ENCODE assay signal across 1 cellular context in the genomic region with DNA sequence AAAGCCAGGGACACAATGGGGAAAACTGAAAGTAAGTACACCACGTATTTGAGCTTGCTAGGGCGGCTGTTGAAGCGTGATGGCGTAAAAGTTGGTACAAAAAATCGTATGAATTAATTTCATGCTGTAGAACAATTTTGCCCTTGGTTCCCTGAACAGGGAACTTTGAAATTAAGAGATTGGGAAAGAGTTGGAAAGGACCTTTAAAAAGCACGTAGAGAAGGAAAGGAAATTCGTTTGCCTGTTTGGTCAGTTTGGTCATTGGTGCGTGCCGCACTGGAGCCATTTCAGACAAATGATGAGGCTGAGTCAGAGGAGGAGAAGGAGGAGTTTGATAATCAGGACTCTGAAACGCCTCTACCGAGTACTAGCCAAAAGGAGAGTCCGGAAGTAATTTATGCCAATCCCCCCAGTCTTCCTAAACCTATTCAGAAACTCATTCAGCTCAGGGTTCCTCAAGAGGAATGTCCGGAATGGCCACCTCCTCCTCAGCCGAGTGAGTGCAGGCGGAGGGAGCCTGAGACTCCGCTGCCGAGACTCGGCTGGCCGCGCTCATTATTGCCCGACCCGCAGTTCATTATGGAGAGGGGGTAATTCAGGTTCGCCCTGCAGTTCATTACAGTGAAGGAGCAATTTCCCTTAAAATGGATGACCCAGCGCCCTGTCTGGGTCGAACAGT.
TF ChIP-seq lines count a peak whose summit lies in the region.

No MANE protein-coding gene starts in this region.

TF ChIP-seq in GM12878, 131 proteins besides CTCF, POLR2A, EP300 and RAD21 (continued from another document):
- TF ChIP-seq, protein P1, sequence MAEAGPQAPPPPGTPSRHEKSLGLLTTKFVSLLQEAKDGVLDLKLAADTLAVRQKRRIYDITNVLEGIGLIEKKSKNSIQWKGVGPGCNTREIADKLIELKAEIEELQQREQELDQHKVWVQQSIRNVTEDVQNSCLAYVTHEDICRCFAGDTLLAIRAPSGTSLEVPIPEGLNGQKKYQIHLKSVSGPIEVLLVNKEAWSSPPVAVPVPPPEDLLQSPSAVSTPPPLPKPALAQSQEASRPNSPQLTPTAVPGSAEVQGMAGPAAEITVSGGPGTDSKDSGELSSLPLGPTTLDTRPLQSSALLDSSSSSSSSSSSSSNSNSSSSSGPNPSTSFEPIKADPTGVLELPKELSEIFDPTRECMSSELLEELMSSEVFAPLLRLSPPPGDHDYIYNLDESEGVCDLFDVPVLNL (IDR thresholded peaks at IDR 0.05; ENCODE audit: low read depth, low read length): no peak
- TF ChIP-seq TAF1 (IDR thresholded peaks at IDR 0.05; ENCODE audit: borderline replicate concordance, low read depth, low read length) (peak; percentile 41; the same call in 1 of the 2 replicates), GATAD2B (conservative IDR thresholded peaks at IDR 0.05; ENCODE audit: low read depth) (peak; percentile 34; the same call in 1 of the 2 replicates), BMI1 (IDR thresholded peaks at IDR 0.05; ENCODE audit: borderline replicate concordance) (no peak), PAX8 (IDR thresholded peaks at IDR 0.05) (no peak), FOS (IDR thresholded peaks at IDR 0.05; ENCODE audit: borderline replicate concordance, extremely low read depth, insufficient read length) (no peak), YY1 (IDR thresholded peaks at IDR 0.05; ENCODE audit: low read depth, low read length) (peak; percentile 55; the same call in 1 of the 2 replicates), SMAD5 (IDR thresholded peaks at IDR 0.05; ENCODE audit: low read depth) (no peak), CREM (IDR thresholded peaks at IDR 0.05; ENCODE audit: low read depth) (0 out of 2 replicates have a peak, but pooled peaks have one; percentile 19), RBBP5 (conservative IDR thresholded peaks at IDR 0.05) (no peak), ZNF217 (IDR thresholded peaks at IDR 0.05) (0 out of 2 replicates have a peak, but pooled peaks have one; percentile 43)
- TF ChIP-seq, protein P2, sequence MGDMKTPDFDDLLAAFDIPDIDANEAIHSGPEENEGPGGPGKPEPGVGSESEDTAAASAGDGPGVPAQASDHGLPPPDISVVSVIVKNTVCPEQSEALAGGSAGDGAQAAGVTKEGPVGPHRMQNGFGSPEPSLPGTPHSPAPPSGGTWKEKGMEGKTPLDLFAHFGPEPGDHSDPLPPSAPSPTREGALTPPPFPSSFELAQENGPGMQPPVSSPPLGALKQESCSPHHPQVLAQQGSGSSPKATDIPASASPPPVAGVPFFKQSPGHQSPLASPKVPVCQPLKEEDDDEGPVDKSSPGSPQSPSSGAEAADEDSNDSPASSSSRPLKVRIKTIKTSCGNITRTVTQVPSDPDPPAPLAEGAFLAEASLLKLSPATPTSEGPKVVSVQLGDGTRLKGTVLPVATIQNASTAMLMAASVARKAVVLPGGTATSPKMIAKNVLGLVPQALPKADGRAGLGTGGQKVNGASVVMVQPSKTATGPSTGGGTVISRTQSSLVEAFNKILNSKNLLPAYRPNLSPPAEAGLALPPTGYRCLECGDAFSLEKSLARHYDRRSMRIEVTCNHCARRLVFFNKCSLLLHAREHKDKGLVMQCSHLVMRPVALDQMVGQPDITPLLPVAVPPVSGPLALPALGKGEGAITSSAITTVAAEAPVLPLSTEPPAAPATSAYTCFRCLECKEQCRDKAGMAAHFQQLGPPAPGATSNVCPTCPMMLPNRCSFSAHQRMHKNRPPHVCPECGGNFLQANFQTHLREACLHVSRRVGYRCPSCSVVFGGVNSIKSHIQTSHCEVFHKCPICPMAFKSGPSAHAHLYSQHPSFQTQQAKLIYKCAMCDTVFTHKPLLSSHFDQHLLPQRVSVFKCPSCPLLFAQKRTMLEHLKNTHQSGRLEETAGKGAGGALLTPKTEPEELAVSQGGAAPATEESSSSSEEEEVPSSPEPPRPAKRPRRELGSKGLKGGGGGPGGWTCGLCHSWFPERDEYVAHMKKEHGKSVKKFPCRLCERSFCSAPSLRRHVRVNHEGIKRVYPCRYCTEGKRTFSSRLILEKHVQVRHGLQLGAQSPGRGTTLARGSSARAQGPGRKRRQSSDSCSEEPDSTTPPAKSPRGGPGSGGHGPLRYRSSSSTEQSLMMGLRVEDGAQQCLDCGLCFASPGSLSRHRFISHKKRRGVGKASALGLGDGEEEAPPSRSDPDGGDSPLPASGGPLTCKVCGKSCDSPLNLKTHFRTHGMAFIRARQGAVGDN (IDR thresholded peaks at IDR 0.05): 0 out of 2 replicates have a peak, but pooled peaks have one; percentile 20
- TF ChIP-seq, protein P3, sequence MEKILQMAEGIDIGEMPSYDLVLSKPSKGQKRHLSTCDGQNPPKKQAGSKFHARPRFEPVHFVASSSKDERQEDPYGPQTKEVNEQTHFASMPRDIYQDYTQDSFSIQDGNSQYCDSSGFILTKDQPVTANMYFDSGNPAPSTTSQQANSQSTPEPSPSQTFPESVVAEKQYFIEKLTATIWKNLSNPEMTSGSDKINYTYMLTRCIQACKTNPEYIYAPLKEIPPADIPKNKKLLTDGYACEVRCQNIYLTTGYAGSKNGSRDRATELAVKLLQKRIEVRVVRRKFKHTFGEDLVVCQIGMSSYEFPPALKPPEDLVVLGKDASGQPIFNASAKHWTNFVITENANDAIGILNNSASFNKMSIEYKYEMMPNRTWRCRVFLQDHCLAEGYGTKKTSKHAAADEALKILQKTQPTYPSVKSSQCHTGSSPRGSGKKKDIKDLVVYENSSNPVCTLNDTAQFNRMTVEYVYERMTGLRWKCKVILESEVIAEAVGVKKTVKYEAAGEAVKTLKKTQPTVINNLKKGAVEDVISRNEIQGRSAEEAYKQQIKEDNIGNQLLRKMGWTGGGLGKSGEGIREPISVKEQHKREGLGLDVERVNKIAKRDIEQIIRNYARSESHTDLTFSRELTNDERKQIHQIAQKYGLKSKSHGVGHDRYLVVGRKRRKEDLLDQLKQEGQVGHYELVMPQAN (conservative IDR thresholded peaks at IDR 0.05): 0 out of 2 replicates have a peak, but pooled peaks have one; percentile 47
- TF ChIP-seq, protein P4, sequence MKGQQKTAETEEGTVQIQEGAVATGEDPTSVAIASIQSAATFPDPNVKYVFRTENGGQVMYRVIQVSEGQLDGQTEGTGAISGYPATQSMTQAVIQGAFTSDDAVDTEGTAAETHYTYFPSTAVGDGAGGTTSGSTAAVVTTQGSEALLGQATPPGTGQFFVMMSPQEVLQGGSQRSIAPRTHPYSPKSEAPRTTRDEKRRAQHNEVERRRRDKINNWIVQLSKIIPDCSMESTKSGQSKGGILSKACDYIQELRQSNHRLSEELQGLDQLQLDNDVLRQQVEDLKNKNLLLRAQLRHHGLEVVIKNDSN (IDR thresholded peaks at IDR 0.05; ENCODE audit: borderline replicate concordance, extremely low read length, insufficient read depth, low read depth, low read length): no peak
